ENCODE assay signal across 20 cellular contexts in the genomic region with DNA sequence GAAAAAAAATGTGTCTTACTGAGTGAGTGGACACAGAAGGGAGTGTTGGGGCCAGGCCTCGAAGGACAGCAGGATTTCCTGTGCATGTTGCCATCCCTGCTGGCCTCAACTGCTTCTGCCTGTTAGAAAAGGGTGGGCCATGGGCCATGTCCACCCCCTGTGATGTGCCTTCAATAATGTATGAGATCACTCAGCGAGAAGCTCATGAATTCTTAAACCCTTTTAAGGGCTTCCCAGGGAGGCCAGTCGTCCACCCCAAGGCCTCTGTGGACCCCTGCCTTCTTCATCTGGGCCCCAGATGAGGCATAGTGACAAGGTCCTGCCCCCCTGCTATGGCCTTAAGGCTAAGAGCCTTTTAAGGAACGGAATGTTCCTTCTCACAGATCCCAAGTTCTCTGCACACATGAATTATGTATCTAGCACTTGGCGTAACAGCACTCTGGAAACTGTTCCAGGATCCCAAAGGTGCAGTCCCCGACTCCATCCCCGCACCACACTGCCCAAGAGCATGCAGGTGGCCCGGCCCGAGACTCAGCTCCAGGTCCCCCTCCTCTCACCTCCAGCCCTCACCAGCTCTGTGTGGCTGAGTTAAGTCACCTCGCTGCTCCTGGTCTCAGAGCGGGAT.
"Had no signal": no experiment of that assay in that cellular context is flagged by ENCODE, and none has a peak within 500 bp of the region (broad histone marks: within the 10 kb centered on the region; RNA-seq: fewer than 3 reads in every experiment).

No MANE protein-coding gene starts in this region.

- H3K4me1 ChIP-seq: colonic mucosa, vagina had no signal

- H3K27ac ChIP-seq: colonic mucosa, vagina had no signal

- H3K36me3 ChIP-seq: colonic mucosa, vagina had no signal

- H3K36me3 Mint-ChIP-seq: activated naive CD8-positive, alpha-beta T cell; naive thymus-derived CD8-positive, alpha-beta T cell had no signal

- H3K4me3 ChIP-seq: colonic mucosa, vagina had no signal

- DNase-seq: activated B cell treated with CpG ODN at 0.5 μM for 24 hours; activated effector memory CD4-positive, alpha-beta T cell treated with Interleukin-2 at 50 U/mL for 16 hours; activated naive CD4-positive, alpha-beta T cell treated with Interleukin-2 at 50 U/mL for 16 hours; activated T-cell treated with anti-CD3 and anti-CD28 coated beads for 4 hours; anterior cingulate cortex; colonic mucosa; effector memory CD4-positive, alpha-beta T cell; hippocampal formation; left cardiac atrium; mesenchymal stem cell; naive thymus-derived CD8-positive, alpha-beta T cell; small intestine; stimulated activated CD4-positive, alpha-beta T cell treated with anti-CD3 and anti-CD28 coated beads, Interleukin-1b, Interleukin-23, amount 100 ng/mL, for 48 hours; stimulated activated naive CD4-positive, alpha-beta T cell; T-helper 1 cell; trophoblast cell had no signal

- ATAC-seq: left cardiac atrium; naive thymus-derived CD8-positive, alpha-beta T cell; sciatic nerve had no signal

- H3K9me3 ChIP-seq: colonic mucosa, vagina had no signal

- H3K4me1 Mint-ChIP-seq: activated B cell treated with CpG ODN at 0.5 μM for 24 hours had no signal

- H3K27me3 ChIP-seq: colonic mucosa, vagina had no signal

- H3K9me3 Mint-ChIP-seq: activated B cell treated with CpG ODN at 0.5 μM for 24 hours; naive thymus-derived CD8-positive, alpha-beta T cell; T-helper 2 cell treated with Interferon-gamma antibody and Interleukin-4, amounts not matched to agents 5 μg/mL and 100 μg/mL, for 36 hours had no signal

- H3K27ac Mint-ChIP-seq: activated B cell treated with CpG ODN at 0.5 μM for 24 hours; activated naive CD8-positive, alpha-beta T cell; T-helper 2 cell treated with Interferon-gamma antibody and Interleukin-4, amounts not matched to agents 5 μg/mL and 100 μg/mL, for 36 hours had no signal

- H3K4me3 Mint-ChIP-seq: activated B cell treated with CpG ODN at 0.5 μM for 24 hours; activated naive CD8-positive, alpha-beta T cell; naive thymus-derived CD8-positive, alpha-beta T cell; T-helper 2 cell treated with Interferon-gamma antibody and Interleukin-4, amounts not matched to agents 5 μg/mL and 100 μg/mL, for 36 hours had no signal
